ENCODE assay signal across 11 cellular contexts in the genomic region with DNA sequence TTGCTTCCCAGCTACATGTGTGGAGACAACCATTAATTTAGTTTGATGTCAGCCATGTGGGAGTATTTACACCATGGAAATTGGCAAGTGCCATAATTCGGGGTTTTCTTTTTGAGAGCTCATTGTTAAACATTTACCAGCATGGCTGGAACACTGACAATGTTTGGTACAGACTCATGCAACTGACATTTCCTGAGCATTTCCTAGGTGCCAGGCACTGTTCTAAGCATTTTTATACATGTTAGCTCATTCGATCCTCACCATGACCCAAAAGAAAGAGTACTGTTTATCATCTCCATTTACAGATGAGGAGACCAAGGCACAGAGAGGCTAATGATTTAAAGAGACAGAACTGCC.
DNase-seq lines count a peak whose midpoint lies in the region; ATAC-seq, FAIRE-seq and TF ChIP-seq lines count a peak whose summit lies in the region.
"Had no signal": no experiment of that assay in that cellular context is flagged by ENCODE, and none has a peak within 500 bp of the region (broad histone marks: within the 10 kb centered on the region; RNA-seq: fewer than 3 reads in every experiment).

No MANE protein-coding gene starts in this region.

- H3K27ac ChIP-seq in RWPE2 (ENCODE audit: poor library complexity, severe bottlenecking) (peak overlapping the region; percentile 99), keratinocyte (ENCODE audit: control insufficient read depth, insufficient read depth, low read length) (peak overlapping the region; percentile 93), adrenal gland (no peak overlapping the region)

- H3K4me3 ChIP-seq in RWPE2 (ENCODE audit: severe bottlenecking) (no peak overlapping the region), keratinocyte (ENCODE audit: control insufficient read depth in 2 of 3, extremely low read depth in 1 of 3, insufficient read depth in 2 of 3, low read depth in 1 of 3, low read length in 3 of 3) (peak overlapping the region in 2 of 3 experiments; percentile 24 to 47), adrenal gland (no peak overlapping the region)

- WGBS in adrenal gland, 4 donors = 57 to 76% (median 65%) methylated on average over 2 of the region's 2 CpGs

- H3K4me1 ChIP-seq in RWPE2 (ENCODE audit: insufficient read depth, poor library complexity, severe bottlenecking) (peaks cover 22% of the 10 kb centered on the region), keratinocyte (ENCODE audit: control insufficient read depth, extremely low read depth, insufficient read depth, low read length) (peaks cover 32% of the 10 kb centered on the region), adrenal gland (replicated peaks in 1 of 2) (no peaks in the 10 kb centered on the region)

- H3K36me3 Mint-ChIP-seq in HFFc6 (ENCODE audit: low read depth) = peaks cover 5% of the 10 kb centered on the region

- H3K9ac ChIP-seq in keratinocyte (ENCODE audit: control insufficient read depth, extremely low read depth, insufficient read depth, low read length) = peak overlapping the region; percentile 59

- H3K36me3 ChIP-seq in RWPE2 (ENCODE audit: low read depth) (no peaks in the 10 kb centered on the region), keratinocyte (ENCODE audit: control insufficient read depth in 2 of 2, extremely low read depth in 1 of 2, insufficient read depth in 2 of 2, low read length in 2 of 2) (no peaks in the 10 kb centered on the region), adrenal gland (replicated peaks in 1 of 2) (no peaks in the 10 kb centered on the region)

- peak overlapping the region; percentile 89 for H3K4me2 ChIP-seq in keratinocyte (ENCODE audit: control insufficient read depth, extremely low read depth, insufficient read depth, low read depth, low read length)

- peaks cover 98% of the 10 kb centered on the region for H3K4me1 Mint-ChIP-seq in HFFc6 (ENCODE audit: low read depth)

- intact Hi-C loops in adrenal gland (cut with DNase I) = no loop called here

- FAIRE-seq in keratinocyte (lab: Jason Lieb, UNC) (no peak), GM19239 (lab: Jason Lieb, UNC) (no peak)

- H2AFZ ChIP-seq in keratinocyte (ENCODE audit: control insufficient read depth, low read length) = peak overlapping the region; percentile 45

- peak overlapping the region; percentile 98 for H3K27ac Mint-ChIP-seq in HFFc6

- no peaks in the 10 kb centered on the region for H3K9me3 ChIP-seq in RWPE2 (ENCODE audit: severe bottlenecking)
- no peaks in the 10 kb centered on the region for H3K9me3 ChIP-seq in keratinocyte (ENCODE audit: control insufficient read depth, low read depth, low read length)
- no peaks in the 10 kb centered on the region for H3K9me3 ChIP-seq in adrenal gland (replicated peaks in 1 of 3)

- peak; percentile 84 for DNase-seq in EL
- peak; percentile 83 for DNase-seq in HFFc6
- no peak for DNase-seq in RWPE2 (ENCODE audit: low spot score)
- DNase-seq in keratinocyte (ENCODE audit: low read depth, low spot score) = no peak
- no peak for DNase-seq in GM19239 (ENCODE audit: insufficient read length, low spot score)
- DNase-seq in stimulated activated CD4-positive, alpha-beta T cell treated with anti-CD3 and anti-CD28 coated beads, Interleukin-2, amount 100 ng/mL, for 24 hours = no peak
- DNase-seq in adrenal gland = no peak
- DNase-seq in Kasumi-1 (lab: John Stamatoyannopoulos, UW) = no peak
- DNase-seq: activated T-cell treated with anti-CD3 and anti-CD28 coated beads for 4 hours; NCI-H1048; stimulated activated CD4-positive, alpha-beta T cell treated with anti-CD3 and anti-CD28 coated beads, Interleukin-4, amount 100 ng/mL, for 1 hour had no signal

- H3K9me3 Mint-ChIP-seq in HFFc6 = peaks cover 8% of the 10 kb centered on the region; the same call in 1 of the 2 replicates

- dilution Hi-C loops in keratinocyte (cut with MboI; ENCODE audit: extremely low pct_ligation_motif_present, low sequenced_read_pairs) = no loop called here

- TF ChIP-seq POLR2A in adrenal gland (IDR thresholded peaks at IDR 0.05) = no peak

- 0 out of 3 replicates have a peak, but pooled peaks have one; percentile 3 for ATAC-seq in RWPE2 (ENCODE audit: low read depth)

- TF ChIP-seq CTCF in HFFc6 (IDR thresholded peaks at IDR 0.05) = no peak
- no peak for TF ChIP-seq CTCF in RWPE2 (IDR thresholded peaks at IDR 0.05; ENCODE audit: poor library complexity, severe bottlenecking)
- TF ChIP-seq CTCF in keratinocyte (optimal IDR thresholded peaks at IDR 0.05 in 1 of 3, IDR thresholded peaks at IDR 0.05 in 1 of 3, conservative IDR thresholded peaks at IDR 0.05 in 1 of 3; ENCODE audit: extremely low read depth in 1 of 3, insufficient read depth in 2 of 3, low read length in 3 of 3) = no peak
- TF ChIP-seq CTCF in adrenal gland (IDR thresholded peaks at IDR 0.05) = no peak

- no peaks in the 10 kb centered on the region; the same call in 1 of the 2 replicates for H3K27me3 Mint-ChIP-seq in HFFc6 (ENCODE audit: insufficient read depth)

- no peaks in the 10 kb centered on the region for H3K79me2 ChIP-seq in keratinocyte (ENCODE audit: control insufficient read depth, insufficient read depth, low read length)

- H3K27me3 ChIP-seq in RWPE2 (ENCODE audit: insufficient read depth, poor library complexity, severe bottlenecking) (no peaks in the 10 kb centered on the region), keratinocyte (ENCODE audit: control insufficient read depth, extremely low read depth, insufficient read depth, low read length) (no peaks in the 10 kb centered on the region), adrenal gland (no peaks in the 10 kb centered on the region)

- H3K4me3 Mint-ChIP-seq in HFFc6 = peak overlapping the region; percentile 80

- H3K9me1 ChIP-seq in keratinocyte (ENCODE audit: control insufficient read depth, extremely low read depth, insufficient read depth, low read length) = no peaks in the 10 kb centered on the region

- no peaks in the 10 kb centered on the region for H4K20me1 ChIP-seq in keratinocyte (ENCODE audit: control insufficient read depth, extremely low read depth, insufficient read depth, low read length)

Comparison
In these comparisons a context has a peak if more than half of its experiments do, and no peak if none do; other contexts are left out.
1. DNase-seq: peak in EL (single experiment) and HFFc6 (single experiment); none in RWPE2 (single experiment), keratinocyte (single experiment), GM19239 (single experiment), stimulated activated CD4-positive, alpha-beta T cell treated with anti-CD3 and anti-CD28 coated beads, Interleukin-2, amount 100 ng/mL, for 24 hours (0 of 2), adrenal gland (0 of 7) and Kasumi-1 (0 of 2).
2. H3K27ac ChIP-seq: peak in RWPE2 (single experiment) and keratinocyte (single experiment); none in adrenal gland (0 of 5).
3. H3K4me3 ChIP-seq: peak in keratinocyte (2 of 3); none in RWPE2 (single experiment) and adrenal gland (0 of 4).